In genomic region chr10:74825371-74826141, GRCh38 we compare ENCODE assay signal across 8 cellular contexts. TPM values are rescaled to one million over a fixed set of nuclear protein-coding genes. Genes with fewer than 3 reads are reported as not detected.
DNase-seq lines count a peak whose midpoint lies in the region; ATAC-seq and TF ChIP-seq lines count a peak whose summit lies in the region.

No MANE protein-coding gene starts in this region.

- WGBS in esophagus, 2 donors, result 0 to 1% methylated on average over 48 to 89 of the region's 89 CpGs
- WGBS in thymus, result under 1% methylated on average over 89 of the region's 89 CpGs

- H3K4me3 ChIP-seq in AG09309 (ENCODE audit: control insufficient read depth, low read depth, low read length) (peak overlapping the region; percentile 51), Loucy (ENCODE audit: low read length, poor library complexity, severe bottlenecking) (peak overlapping the region; percentile 94), esophagus (ENCODE audit: low read depth in 1 of 2, low read length in 2 of 2) (peak overlapping the region; percentile 66 to 97), thymus (ENCODE audit: low read length) (peak overlapping the region; percentile 87)

- no peaks in the 10 kb centered on the region for H3K27me3 ChIP-seq in Loucy (ENCODE audit: insufficient read depth, low read length, poor library complexity, severe bottlenecking)
- no peaks in the 10 kb centered on the region for H3K27me3 ChIP-seq in esophagus (ENCODE audit: control insufficient read depth in 1 of 2, insufficient read depth in 2 of 2, low read length in 2 of 2)
- no peaks in the 10 kb centered on the region for H3K27me3 ChIP-seq in thymus (ENCODE audit: control insufficient read depth, insufficient read depth)

- H3K9ac ChIP-seq in Loucy (ENCODE audit: low read depth, low read length, poor library complexity, severe bottlenecking), result peak overlapping the region; percentile 99

- H2AFZ ChIP-seq in Loucy (ENCODE audit: low read length), result peak overlapping the region; percentile 78

- TF ChIP-seq CTCF in AG09309 (IDR thresholded peaks at IDR 0.05; ENCODE audit: control insufficient read depth, insufficient read depth, low read depth, low read length, missing control alignments), result no peak
- TF ChIP-seq CTCF in Loucy (conservative IDR thresholded peaks at IDR 0.05; ENCODE audit: low read length), result no peak

- H3K9me2 ChIP-seq in Loucy (replicated peaks; ENCODE audit: low read depth, low read length), result no peaks in the 10 kb centered on the region

- peak overlapping the region; percentile 84 to 98 (median 94) for H3K4me3 Mint-ChIP-seq in naive B cell

- no peak for DNase-seq in AG09309 (ENCODE audit: low read depth)
- DNase-seq in activated CD8-positive, alpha-beta memory T cell treated with anti-CD3 and anti-CD28 coated beads for 24 hours, result peak; percentile 88
- DNase-seq in naive B cell, result peak; percentile 51
- no peak for DNase-seq in HK-2 (ENCODE audit: unreplicated experiment)

- H3K4me1 ChIP-seq in Loucy (ENCODE audit: insufficient read depth, low read length, poor library complexity, severe bottlenecking), result peaks cover 58% of the 10 kb centered on the region
- H3K4me1 ChIP-seq in esophagus (ENCODE audit: control insufficient read depth in 2 of 2, insufficient read depth in 2 of 2, low read length in 1 of 2), result peaks cover 0 to 5% of the 10 kb centered on the region in 2 donors
- peaks cover 10% of the 10 kb centered on the region for H3K4me1 ChIP-seq in thymus (ENCODE audit: control insufficient read depth, insufficient read depth, low read length)

- no peaks in the 10 kb centered on the region for H3K36me3 Mint-ChIP-seq in naive B cell

- no peaks in the 10 kb centered on the region for H3K27me3 Mint-ChIP-seq in naive B cell

- H3F3A ChIP-seq in Loucy (ENCODE audit: low read depth), result no peaks in the 10 kb centered on the region

- peak overlapping the region in 5 of 6 donors; percentile 73 to 99 (median 97) for H3K27ac Mint-ChIP-seq in naive B cell

- H3K4me2 ChIP-seq in Loucy (ENCODE audit: low read depth, low read length, poor library complexity, severe bottlenecking), result peak overlapping the region; percentile 82

- H3K9me3 ChIP-seq in Loucy (ENCODE audit: insufficient read depth, low read depth, low read length) (no peaks in the 10 kb centered on the region), esophagus (ENCODE audit: control insufficient read depth in 2 of 2, insufficient read depth in 1 of 2, low read depth in 1 of 2, low read length in 1 of 2) (no peaks in the 10 kb centered on the region), thymus (ENCODE audit: control insufficient read depth) (no peaks in the 10 kb centered on the region)

- ATAC-seq in GM19035 (IDR thresholded peaks at IDR 0.05; ENCODE audit: unreplicated experiment), result peak; percentile 1
- ATAC-seq in naive B cell (ENCODE audit: low read depth in 2 of 2), result no peak

- peaks cover 55% of the 10 kb centered on the region for H3K79me2 ChIP-seq in Loucy (ENCODE audit: insufficient read depth, low read length)

- peaks cover 26% of the 10 kb centered on the region for H4K20me1 ChIP-seq in Loucy (ENCODE audit: insufficient read depth, low read length, poor library complexity, severe bottlenecking)

- H3K27ac ChIP-seq in esophagus (ENCODE audit: low read depth in 2 of 2, low read length in 1 of 2) (peak overlapping the region; percentile 86 to 88), thymus (ENCODE audit: low read depth) (peak overlapping the region; percentile 96)

- H3K4me1 Mint-ChIP-seq in naive B cell, result peaks cover 30 to 41% (median 39%) of the 10 kb centered on the region in 3 donors

- no peaks in the 10 kb centered on the region for H3K9me3 Mint-ChIP-seq in naive B cell

- H3K36me3 ChIP-seq in Loucy (ENCODE audit: insufficient read depth, low read length) (no peaks in the 10 kb centered on the region), esophagus (ENCODE audit: control insufficient read depth in 2 of 2, insufficient read depth in 2 of 2, low read length in 1 of 2) (no peaks in the 10 kb centered on the region), thymus (ENCODE audit: control insufficient read depth, insufficient read depth) (no peaks in the 10 kb centered on the region)

RNA-seq across cellular contexts. Expression of gene KAT6B, which starts 0.8 kb away (rescaled TPM):
- 1 to 10 TPM; 4.7 to 6.7 TPM for polyA plus RNA-seq in esophagus
- polyA plus RNA-seq in naive B cell (ENCODE audit: low read depth in 6 of 6), result 10 to 100 TPM; 12.0 to 42.5 (median 29.4) TPM
- 12.2 TPM for polyA plus RNA-seq in thymus

Comparison
In these comparisons a context has a peak if more than half of its experiments do, and no peak if none do; other contexts are left out.
1. DNase-seq: peak in activated CD8-positive, alpha-beta memory T cell treated with anti-CD3 and anti-CD28 coated beads for 24 hours (single experiment) and naive B cell (single experiment); none in AG09309 (single experiment) and HK-2 (single experiment).
2. Peak in every context shown above with its lines, with median percentiles within 50 percentile points of each other: H3K4me3 ChIP-seq.